Comparison of ENCODE assay signal across 8 cellular contexts in genomic region chr6:119078449-119079287, GRCh38. TPM values are rescaled to one million over a fixed set of nuclear protein-coding genes. Genes with fewer than 3 reads are reported as not detected.
DNase-seq lines count a peak whose midpoint lies in the region; ATAC-seq, FAIRE-seq and TF ChIP-seq lines count a peak whose summit lies in the region.

A gene with protein sequence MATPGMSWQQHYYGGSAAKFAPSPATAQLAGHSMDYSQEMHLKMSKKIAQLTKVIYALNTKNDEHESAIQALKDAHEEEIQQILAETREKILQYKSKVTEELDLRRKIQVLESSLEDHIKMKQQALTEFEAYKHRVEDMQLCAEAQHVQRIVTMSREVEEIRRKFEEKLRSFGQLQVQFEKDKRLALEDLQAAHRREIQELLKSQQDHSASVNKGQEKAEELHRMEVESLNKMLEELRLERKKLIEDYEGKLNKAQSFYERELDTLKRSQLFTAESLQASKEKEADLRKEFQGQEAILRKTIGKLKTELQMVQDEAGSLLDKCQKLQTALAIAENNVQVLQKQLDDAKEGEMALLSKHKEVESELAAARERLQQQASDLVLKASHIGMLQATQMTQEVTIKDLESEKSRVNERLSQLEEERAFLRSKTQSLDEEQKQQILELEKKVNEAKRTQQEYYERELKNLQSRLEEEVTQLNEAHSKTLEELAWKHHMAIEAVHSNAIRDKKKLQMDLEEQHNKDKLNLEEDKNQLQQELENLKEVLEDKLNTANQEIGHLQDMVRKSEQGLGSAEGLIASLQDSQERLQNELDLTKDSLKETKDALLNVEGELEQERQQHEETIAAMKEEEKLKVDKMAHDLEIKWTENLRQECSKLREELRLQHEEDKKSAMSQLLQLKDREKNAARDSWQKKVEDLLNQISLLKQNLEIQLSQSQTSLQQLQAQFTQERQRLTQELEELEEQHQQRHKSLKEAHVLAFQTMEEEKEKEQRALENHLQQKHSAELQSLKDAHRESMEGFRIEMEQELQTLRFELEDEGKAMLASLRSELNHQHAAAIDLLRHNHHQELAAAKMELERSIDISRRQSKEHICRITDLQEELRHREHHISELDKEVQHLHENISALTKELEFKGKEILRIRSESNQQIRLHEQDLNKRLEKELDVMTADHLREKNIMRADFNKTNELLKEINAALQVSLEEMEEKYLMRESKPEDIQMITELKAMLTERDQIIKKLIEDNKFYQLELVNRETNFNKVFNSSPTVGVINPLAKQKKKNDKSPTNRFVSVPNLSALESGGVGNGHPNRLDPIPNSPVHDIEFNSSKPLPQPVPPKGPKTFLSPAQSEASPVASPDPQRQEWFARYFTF (minus strand): TSS chr6:119078664. CDS start chr6:119078299, 365 bp downstream.

- intact Hi-C loops in breast epithelium (cut with DNase I; ENCODE audit: low total_unique reads): no loop called here
- intact Hi-C loops in spleen (cut with DNase I; ENCODE audit: low total_unique reads): no loop called here

- 0 to 1% (median 1%) methylated on average over 50 to 91 of the region's 91 CpGs for WGBS in spleen, 5 donors

- peak; percentile 20 for DNase-seq in GM18507 (ENCODE audit: extremely low spot score, insufficient read length, low read depth)
- peak; percentile 41 for DNase-seq in NCI-H2107 (lab: John Stamatoyannopoulos, UW)
- peak; percentile 27 to 70 for DNase-seq in breast epithelium (ENCODE audit: low spot score in 2 of 2)
- DNase-seq in inferior parietal cortex (ENCODE audit: extremely low spot score): peak; percentile 58
- DNase-seq in spleen: peak; percentile 87
- no peak for DNase-seq in NAMALWA (ENCODE audit: low spot score)

- FAIRE-seq in GM18507 (lab: Jason Lieb, UNC): no peak

- H3K4me3 ChIP-seq in breast epithelium (peak within 1 kb of the TSS; percentile 63 to 99 (median 88)), spleen (peak within 1 kb of the TSS; percentile 56 to 90 (median 76))

- H3K4me1 ChIP-seq in breast epithelium: peaks cover 0 to 3% of the 10 kb centered on the region in 2 donors
- H3K4me1 ChIP-seq in spleen: peaks cover 0 to 28% (median 17%) of the 10 kb centered on the region in 6 donors

- no peak within 1 kb of the TSS; the same call in 1 of the 2 replicates for H3K27ac ChIP-seq in VCaP
- H3K27ac ChIP-seq in breast epithelium: peak within 1 kb of the TSS; percentile 90 to 96
- peak within 1 kb of the TSS in 4 of 8 donors; percentile 13 to 53 (median 30) for H3K27ac ChIP-seq in spleen

- peak; percentile 63 for ATAC-seq in HG02884 (IDR thresholded peaks at IDR 0.05; ENCODE audit: unreplicated experiment)

- TF ChIP-seq POLR2A in breast epithelium (IDR thresholded peaks at IDR 0.05): no peak
- TF ChIP-seq POLR2A in spleen (IDR thresholded peaks at IDR 0.05): no peak

- peaks cover 4 to 8% of the 10 kb centered on the region in 2 donors for H3K9me3 ChIP-seq in breast epithelium
- H3K9me3 ChIP-seq in spleen: peaks cover 0 to 18% (median 15%) of the 10 kb centered on the region in 8 donors

- H3K27me3 ChIP-seq in breast epithelium (no peaks in the 10 kb centered on the region), spleen (replicated peaks in 1 of 7) (peaks cover 0 to 31% (median 0%) of the 10 kb centered on the region in 7 donors)

- peak; percentile 50 for TF ChIP-seq CTCF in VCaP (conservative IDR thresholded peaks at IDR 0.05)
- peak in 1 of 3 donors; percentile 37 for TF ChIP-seq CTCF in breast epithelium (IDR thresholded peaks at IDR 0.05)
- peak in 9 of 11 experiments; percentile 12 to 52 (median 40) for TF ChIP-seq CTCF in spleen (IDR thresholded peaks at IDR 0.05 in 8 of 11, conservative IDR thresholded peaks at IDR 0.05 in 3 of 11)

- H3K36me3 ChIP-seq in breast epithelium: no peaks in the 10 kb centered on the region
- no peaks in the 10 kb centered on the region for H3K36me3 ChIP-seq in spleen

RNA-seq across cellular contexts. Expression of the gene that starts here (rescaled TPM):
- total RNA-seq in breast epithelium (10 to 100 TPM in 1 of 3 donors, 1 to 10 TPM in 2; 7.0 to 12.8 (median 7.5) TPM), spleen (1 to 10 TPM in 5 of 7 donors, under 1 TPM in 2; 0.66 to 1.9 (median 1.0) TPM)
- polyA plus RNA-seq in spleen: 1 to 10 TPM; 1.0 to 2.0 (median 1.3) TPM
